ENCODE assay signal across 8 cellular contexts in genomic region chr1:23177031-23177430, GRCh38. TPM values are rescaled to one million over a fixed set of nuclear protein-coding genes. Genes with fewer than 3 reads are reported as not detected.
DNase-seq lines count a peak whose midpoint lies in the region; TF ChIP-seq lines count a peak whose summit lies in the region.

No MANE protein-coding gene starts in this region.

- H3K27me3 ChIP-seq in H7 (ENCODE audit: control insufficient read depth, insufficient read depth, low read length) (peaks cover 21% of the 10 kb centered on the region), right atrium auricular region (no peaks in the 10 kb centered on the region), skeletal muscle tissue (ENCODE audit: control insufficient read depth in 3 of 3, insufficient read depth in 3 of 3, low read length in 3 of 3) (peaks cover 0 to 4% (median 0%) of the 10 kb centered on the region in 3 donors)

- DNase-seq in H7 (no peak), right atrium auricular region (ENCODE audit: low spot score) (no peak), GM10266 (ENCODE audit: extremely low spot score) (no peak), SK-N-DZ (ENCODE audit: low spot score) (no peak)
- DNase-seq in activated CD4-positive, alpha-beta memory T cell treated with anti-CD3 and anti-CD28 coated beads, Interleukin-2, amount 10 ng/mL, durations not matched to agents 7 days and 5 days: no peak
- DNase-seq in activated CD4-positive, CD25-positive, alpha-beta regulatory T cell treated with anti-CD3 and anti-CD28 coated beads, Interleukin-2, amount 50 U/mL, for 72 hours: no peak
- DNase-seq in effector CD8-positive, alpha-beta T cell (lab: John Stamatoyannopoulos, UW): no peak

- H3K4me1 ChIP-seq in right atrium auricular region: peaks cover 0 to 22% of the 10 kb centered on the region in 2 donors
- peaks cover 6 to 12% (median 6%) of the 10 kb centered on the region in 3 donors for H3K4me1 ChIP-seq in skeletal muscle tissue (ENCODE audit: control insufficient read depth in 3 of 3, insufficient read depth in 3 of 3, low read length in 3 of 3)

- no peak overlapping the region for H3K27ac Mint-ChIP-seq in activated CD4-positive, alpha-beta memory T cell treated with anti-CD3 and anti-CD28 coated beads, Interleukin-2, amount 10 ng/mL, durations not matched to agents 7 days and 5 days

- H3K27ac ChIP-seq in right atrium auricular region (peak overlapping the region; percentile 89 to 94), skeletal muscle tissue (ENCODE audit: low read depth, low read length) (peak overlapping the region; percentile 70)

- CTCF ChIA-PET in activated CD4-positive, alpha-beta memory T cell treated with anti-CD3 and anti-CD28 coated beads, Interleukin-2, amount 10 ng/mL, durations not matched to agents 7 days and 5 days (lab: Charles Lee): interaction anchor here (1.4 to 14.5 kb wide), 4 partner anchors 7 to 76 kb away, joined by 3 to 393 read pairs (median 22); no protein-coding TSS in a partner anchor

- no peaks in the 10 kb centered on the region for H3K9me3 Mint-ChIP-seq in activated CD4-positive, alpha-beta memory T cell treated with anti-CD3 and anti-CD28 coated beads, Interleukin-2, amount 10 ng/mL, durations not matched to agents 7 days and 5 days

- no peaks in the 10 kb centered on the region for H3K36me3 ChIP-seq in H7 (replicated peaks; ENCODE audit: control insufficient read depth, insufficient read depth, low read length)
- no peaks in the 10 kb centered on the region for H3K36me3 ChIP-seq in right atrium auricular region
- no peaks in the 10 kb centered on the region for H3K36me3 ChIP-seq in skeletal muscle tissue (ENCODE audit: control insufficient read depth in 3 of 3, insufficient read depth in 3 of 3, low read length in 3 of 3)

- peaks cover 21% of the 10 kb centered on the region for H3K4me1 Mint-ChIP-seq in activated CD4-positive, alpha-beta memory T cell treated with anti-CD3 and anti-CD28 coated beads, Interleukin-2, amount 10 ng/mL, durations not matched to agents 7 days and 5 days

- H3K4me3 Mint-ChIP-seq in activated CD4-positive, alpha-beta memory T cell treated with anti-CD3 and anti-CD28 coated beads, Interleukin-2, amount 10 ng/mL, durations not matched to agents 7 days and 5 days: peak overlapping the region; percentile 54

- no peak for TF ChIP-seq CTCF in right atrium auricular region (IDR thresholded peaks at IDR 0.05)
- no peak for TF ChIP-seq CTCF in GM10266 (IDR thresholded peaks at IDR 0.05; ENCODE audit: control insufficient read depth, insufficient read depth, low read depth, missing control alignments)

- H3K36me3 Mint-ChIP-seq in activated CD4-positive, alpha-beta memory T cell treated with anti-CD3 and anti-CD28 coated beads, Interleukin-2, amount 10 ng/mL, durations not matched to agents 7 days and 5 days (ENCODE audit: low read depth): no peaks in the 10 kb centered on the region

- POLR2A ChIA-PET in activated CD4-positive, alpha-beta memory T cell treated with anti-CD3 and anti-CD28 coated beads, Interleukin-2, amount 10 ng/mL, durations not matched to agents 7 days and 5 days (lab: Charles Lee): interaction anchor here (0.8 to 1.1 kb wide), 4 partner anchors 9 to 168 kb away, joined by 3 to 4 read pairs (median 4); no protein-coding TSS in a partner anchor

- H3K27me3 Mint-ChIP-seq in activated CD4-positive, alpha-beta memory T cell treated with anti-CD3 and anti-CD28 coated beads, Interleukin-2, amount 10 ng/mL, durations not matched to agents 7 days and 5 days: peaks cover 27% of the 10 kb centered on the region

- peak overlapping the region; percentile 71 to 82 (median 77) for H3K9ac ChIP-seq in skeletal muscle tissue (ENCODE audit: low read depth in 1 of 3, low read length in 3 of 3)

- H3K9me3 ChIP-seq in right atrium auricular region (no peaks in the 10 kb centered on the region), skeletal muscle tissue (ENCODE audit: control insufficient read depth in 3 of 3, low read length in 3 of 3) (no peaks in the 10 kb centered on the region)

- H3K4me3 ChIP-seq in H7 (ENCODE audit: insufficient read depth, low read depth, low read length) (peak overlapping the region; percentile 62), right atrium auricular region (peak overlapping the region; percentile 51 to 63), skeletal muscle tissue (ENCODE audit: low read length in 3 of 3) (peak overlapping the region; percentile 66 to 78 (median 75))

RNA-seq across cellular contexts. Expression of gene LUZP1, which starts 8.4 kb away (rescaled TPM):
- 29.9 and 30.9 TPM in 2 replicates for total RNA-seq in H7 (2014; rRNA removed; shearing (Covaris generic))
- total RNA-seq in activated CD4-positive, alpha-beta memory T cell treated with anti-CD3 and anti-CD28 coated beads, Interleukin-2, amount 10 ng/mL, durations not matched to agents 7 days and 5 days: 10 to 100 TPM; 19.4 to 21.8 TPM
- total RNA-seq in right atrium auricular region (10 to 100 TPM; 28.7 to 29.3 TPM), skeletal muscle tissue (9.9 TPM)
- 2.3 and 3.1 TPM in 2 replicates for polyA plus RNA-seq in SK-N-DZ (2014; cell fraction: cytosol; rRNA removed)
- polyA plus RNA-seq in SK-N-DZ (2014; cell fraction: nucleus; rRNA removed): 2.0 and 4.3 TPM in 2 replicates

RNA-seq across cellular contexts. Expression of gene HTR1D, which starts 40.3 kb away (rescaled TPM):
- total RNA-seq in H7 (2014; rRNA removed; shearing (Covaris generic)): 3.9 and 4.1 TPM in 2 replicates
- total RNA-seq in activated CD4-positive, alpha-beta memory T cell treated with anti-CD3 and anti-CD28 coated beads, Interleukin-2, amount 10 ng/mL, durations not matched to agents 7 days and 5 days: not detected
- total RNA-seq in right atrium auricular region (not detected), skeletal muscle tissue (not detected)
- not detected in 2 replicates for polyA plus RNA-seq in SK-N-DZ (2014; cell fraction: cytosol; rRNA removed)
- polyA plus RNA-seq in SK-N-DZ (2014; cell fraction: nucleus; rRNA removed): not detected in 2 replicates
